In genomic region chr11:119389611-119390254, GRCh38 we compare ENCODE assay signal across 8 cellular contexts.
A peak's percentile ranks its signal among the peaks of the same experiment; 100 is the strongest.
DNase-seq lines count a peak whose midpoint lies in the region; ATAC-seq and TF ChIP-seq lines count a peak whose summit lies in the region.

No MANE protein-coding gene starts in this region.

- no peak overlapping the region for H3K4me3 ChIP-seq in AG10803 (ENCODE audit: low read length)
- H3K4me3 ChIP-seq in fibroblast of mammary gland (ENCODE audit: control insufficient read depth, low read depth, low read length), result no peak overlapping the region

- DNase-seq in AG10803 (ENCODE audit: low read depth), result no peak
- DNase-seq in GM10266 (ENCODE audit: extremely low spot score), result peak; percentile 32
- peak; percentile 59 for DNase-seq in NCI-H526 treated with DMSO at 0.1 percent for 48 hours (lab: John Stamatoyannopoulos, UW)
- no peak for DNase-seq in fibroblast of mammary gland (ENCODE audit: low read depth)
- DNase-seq in globus pallidus (ENCODE audit: low spot score), result no peak
- no peak for DNase-seq in NCI-H446 (lab: John Stamatoyannopoulos, UW)
- no peak for DNase-seq in activated CD4-positive, CD25-positive, alpha-beta regulatory T cell treated with anti-CD3 and anti-CD28 coated beads, Interleukin-2, amount 50 U/mL, for 72 hours

- TF ChIP-seq CTCF in AG10803 (conservative IDR thresholded peaks at IDR 0.05; ENCODE audit: low read length) (peak; percentile 43), GM10266 (IDR thresholded peaks at IDR 0.05; ENCODE audit: control insufficient read depth, insufficient read depth, low read depth, missing control alignments) (no peak), fibroblast of mammary gland (conservative IDR thresholded peaks at IDR 0.05; ENCODE audit: control insufficient read depth, insufficient read depth, low read depth, low read length) (peak; percentile 44)

- no peak for ATAC-seq in HG02798 (IDR thresholded peaks at IDR 0.05; ENCODE audit: poor library complexity, unreplicated experiment)

Comparison
In these comparisons a context has a peak if more than half of its experiments do, and no peak if none do; other contexts are left out.
1. DNase-seq: peak in GM10266 (single experiment) and NCI-H526 treated with DMSO at 0.1 percent for 48 hours (single experiment); none in AG10803 (single experiment), fibroblast of mammary gland (single experiment), globus pallidus (single experiment), NCI-H446 (0 of 2) and activated CD4-positive, CD25-positive, alpha-beta regulatory T cell treated with anti-CD3 and anti-CD28 coated beads, Interleukin-2, amount 50 U/mL, for 72 hours (single experiment).